ENCODE assay signal across 8 cellular contexts in genomic region chr5:77356740-77357139, GRCh38.
DNase-seq lines count a peak whose midpoint lies in the region; ATAC-seq and TF ChIP-seq lines count a peak whose summit lies in the region.

No MANE protein-coding gene starts in this region.

- no peak for TF ChIP-seq CTCF in astrocyte of the spinal cord (IDR thresholded peaks at IDR 0.05; ENCODE audit: low read depth, low read length)

- H3K27ac ChIP-seq in CD4-positive, CD25-positive, alpha-beta regulatory T cell (ENCODE audit: insufficient read depth, low read length, poor library complexity, severe bottlenecking), result no peak overlapping the region

- H3K9me3 ChIP-seq in CD4-positive, CD25-positive, alpha-beta regulatory T cell (ENCODE audit: control insufficient read depth in 2 of 2, low read length in 2 of 2), result no peaks in the 10 kb centered on the region

- no peak overlapping the region for H3K4me3 Mint-ChIP-seq in CD4-positive, CD25-positive, alpha-beta regulatory T cell

- in situ Hi-C loops in astrocyte of the spinal cord (cut with HindIII; ENCODE audit: low sequenced_read_pairs), result no loop called here

- H3K27ac Mint-ChIP-seq in CD4-positive, CD25-positive, alpha-beta regulatory T cell, result peak overlapping the region in 1 of 3 donors; percentile 16

- no peak overlapping the region for H3K4me3 ChIP-seq in CD4-positive, CD25-positive, alpha-beta regulatory T cell (ENCODE audit: low read depth, low read length)
- no peak overlapping the region for H3K4me3 ChIP-seq in astrocyte of the spinal cord (ENCODE audit: low read depth, low read length)

- no peaks in the 10 kb centered on the region for H3K4me1 ChIP-seq in CD4-positive, CD25-positive, alpha-beta regulatory T cell (ENCODE audit: control insufficient read depth, insufficient read depth, low read length, poor library complexity, severe bottlenecking)

- peak; percentile 28 to 40 for ATAC-seq in CD4-positive, CD25-positive, alpha-beta regulatory T cell (ENCODE audit: low read depth in 2 of 2)
- peak; percentile 95 for ATAC-seq in GM19351 (IDR thresholded peaks at IDR 0.05; ENCODE audit: unreplicated experiment)
- ATAC-seq in HG03196 (IDR thresholded peaks at IDR 0.05; ENCODE audit: unreplicated experiment), result peak; percentile 90

- DNase-seq in CD4-positive, CD25-positive, alpha-beta regulatory T cell, result peak in 1 of 3 donors; percentile 70
- DNase-seq in astrocyte of the spinal cord (ENCODE audit: low read depth, low spot score) (peak; percentile 47), hippocampal formation (lab: John Stamatoyannopoulos, UW) (no peak), NCI-H146 treated with DMSO at 0.1 percent for 48 hours (lab: John Stamatoyannopoulos, UW; ENCODE audit: unreplicated experiment) (no peak), HuH-7.5 (ENCODE audit: low spot score) (no peak), NCI-H748 (lab: John Stamatoyannopoulos, UW; ENCODE audit: unreplicated experiment) (no peak)

- no peaks in the 10 kb centered on the region for H3K9me3 Mint-ChIP-seq in CD4-positive, CD25-positive, alpha-beta regulatory T cell

- H3K27me3 ChIP-seq in CD4-positive, CD25-positive, alpha-beta regulatory T cell (ENCODE audit: control insufficient read depth, insufficient read depth, low read length), result no peaks in the 10 kb centered on the region

- H3K4me1 Mint-ChIP-seq in CD4-positive, CD25-positive, alpha-beta regulatory T cell, result peaks cover 0 to 9% (median 1%) of the 10 kb centered on the region in 4 donors

- no peaks in the 10 kb centered on the region for H3K36me3 Mint-ChIP-seq in CD4-positive, CD25-positive, alpha-beta regulatory T cell

- H3K27me3 Mint-ChIP-seq in CD4-positive, CD25-positive, alpha-beta regulatory T cell, result peaks cover 4% of the 10 kb centered on the region

- no peaks in the 10 kb centered on the region for H3K36me3 ChIP-seq in CD4-positive, CD25-positive, alpha-beta regulatory T cell (ENCODE audit: control insufficient read depth, insufficient read depth, low read length)

Comparison
In these comparisons a context has a peak if more than half of its experiments do, and no peak if none do; other contexts are left out.
1. ATAC-seq: peak in every context shown above with its lines; median percentile 95 in GM19351; 90 in HG03196; 34 in CD4-positive, CD25-positive, alpha-beta regulatory T cell.